ENCODE assay signal across 8 cellular contexts in the genomic region with DNA sequence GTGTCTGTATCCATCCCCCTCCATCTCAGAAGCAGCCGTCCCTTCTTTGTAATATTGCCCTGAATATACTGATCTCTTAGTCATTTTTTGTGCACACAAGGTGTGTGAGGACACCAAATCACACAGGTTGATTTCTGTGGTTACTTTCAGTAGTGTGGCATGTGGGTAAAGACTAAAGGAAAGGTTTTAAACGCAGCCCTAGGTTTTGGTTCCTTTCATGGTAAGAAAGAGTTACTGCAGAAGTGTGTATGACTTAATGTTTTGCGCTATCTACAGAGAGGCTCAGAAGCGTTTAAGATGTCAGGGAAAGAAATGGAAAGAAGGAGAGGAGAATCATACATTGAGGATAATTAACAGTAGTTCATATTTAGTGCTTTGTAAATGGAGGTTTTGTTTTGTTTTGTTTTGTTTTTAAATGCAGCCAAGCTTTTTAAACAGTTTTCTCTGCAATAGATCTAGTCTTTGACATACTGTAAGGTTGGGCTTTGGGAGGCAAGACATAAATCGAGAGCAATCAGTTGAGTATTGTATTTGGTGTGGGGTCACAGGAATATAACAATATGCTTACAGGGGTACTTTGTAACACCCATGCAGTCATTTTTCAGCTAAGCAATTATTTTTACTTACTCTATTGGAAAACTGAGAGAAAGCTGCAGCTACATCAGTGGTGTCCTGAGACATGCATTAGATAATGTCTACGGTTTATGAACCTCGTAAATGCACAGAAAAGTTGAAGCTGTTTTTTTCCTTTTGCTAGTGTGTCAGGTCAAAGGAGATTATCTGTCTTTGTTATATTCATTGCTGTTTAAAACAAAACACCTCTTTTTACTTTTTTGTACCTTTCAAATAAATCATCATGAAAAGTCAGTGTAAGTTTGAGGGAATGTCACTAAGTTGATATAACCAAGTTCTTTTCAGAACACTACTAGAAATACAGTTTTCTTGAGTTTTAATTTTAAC. TPM values are rescaled to one million over a fixed set of nuclear protein-coding genes. Genes with fewer than 3 reads are reported as not detected.
A peak's percentile ranks its signal among the peaks of the same experiment; 100 is the strongest.
DNase-seq lines count a peak whose midpoint lies in the region; ATAC-seq and TF ChIP-seq lines count a peak whose summit lies in the region.

No MANE protein-coding gene starts in this region.

- H3K4me1 Mint-ChIP-seq in CD14-positive monocyte: peaks cover 19% of the 10 kb centered on the region
- peaks cover 18 to 30% (median 24%) of the 10 kb centered on the region in 4 donors for H3K4me1 Mint-ChIP-seq in naive thymus-derived CD8-positive, alpha-beta T cell

- H3K9me3 Mint-ChIP-seq in CD14-positive monocyte: peaks cover 0 to 6% (median 4%) of the 10 kb centered on the region in 7 donors
- peaks cover 0 to 2% (median 0%) of the 10 kb centered on the region in 9 donors for H3K9me3 Mint-ChIP-seq in naive thymus-derived CD8-positive, alpha-beta T cell

- TF ChIP-seq CTCF in CD14-positive monocyte (IDR thresholded peaks at IDR 0.05): no peak
- TF ChIP-seq CTCF in HEK293 (tag by site-specific recombination; IDR thresholded peaks at IDR 0.05): no peak

- intact Hi-C loops in CD14-positive monocyte (cut with micrococcal nuclease): no loop called here

- H3K4me3 Mint-ChIP-seq in CD14-positive monocyte: peak overlapping the region; percentile 83 to 92
- peak overlapping the region; percentile 84 to 98 (median 88) for H3K4me3 Mint-ChIP-seq in naive thymus-derived CD8-positive, alpha-beta T cell

- ATAC-seq in naive thymus-derived CD8-positive, alpha-beta T cell: peak; percentile 37 to 50
- no peak for ATAC-seq in HG02884 (IDR thresholded peaks at IDR 0.05; ENCODE audit: unreplicated experiment)

- no peaks in the 10 kb centered on the region for H3K27me3 ChIP-seq in adipocyte (replicated peaks; ENCODE audit: control insufficient read depth, insufficient read depth, low read length)

- CTCF ChIA-PET in HEK293 (lab: Yijun Ruan, JAX): interaction anchor here (0.7 kb wide), 1 partner anchor 173 kb away, joined by 3 read pairs; no protein-coding TSS in a partner anchor

- H3K9me3 ChIP-seq in HEK293 (ENCODE audit: control insufficient read depth, insufficient read depth, low read depth, low read length): no peaks in the 10 kb centered on the region
- H3K9me3 ChIP-seq in adipocyte (ENCODE audit: control insufficient read depth, low read length): no peaks in the 10 kb centered on the region

- POLR2A ChIA-PET in HEK293 (lab: Yijun Ruan, JAX): no interaction called here
- POLR2A ChIA-PET in naive thymus-derived CD8-positive, alpha-beta T cell (lab: Charles Lee): no interaction called here

- peaks cover 4% of the 10 kb centered on the region for H3K4me1 ChIP-seq in HEK293 (ENCODE audit: control insufficient read depth, insufficient read depth, low read length)
- peaks cover 7% of the 10 kb centered on the region for H3K4me1 ChIP-seq in adipocyte (ENCODE audit: control insufficient read depth, insufficient read depth, low read length)

- peaks cover 3 to 6% of the 10 kb centered on the region in 2 donors for H3K36me3 Mint-ChIP-seq in CD14-positive monocyte
- H3K36me3 Mint-ChIP-seq in naive thymus-derived CD8-positive, alpha-beta T cell: no peaks in the 10 kb centered on the region

- peaks cover 35 to 57% (median 36%) of the 10 kb centered on the region in 3 donors for H3K27me3 Mint-ChIP-seq in CD14-positive monocyte (ENCODE audit: low read depth in 3 of 3)
- H3K27me3 Mint-ChIP-seq in naive thymus-derived CD8-positive, alpha-beta T cell: peaks cover 0 to 26% (median 16%) of the 10 kb centered on the region in 5 donors

- H3K36me3 ChIP-seq in HEK293 (ENCODE audit: control insufficient read depth in 2 of 2, insufficient read depth in 1 of 2, low read length in 2 of 2) (no peaks in the 10 kb centered on the region), adipocyte (ENCODE audit: control insufficient read depth, insufficient read depth, low read length, severe bottlenecking) (no peaks in the 10 kb centered on the region)

- H3K4me3 ChIP-seq in HEK293 (ENCODE audit: low read depth, low read length) (peak overlapping the region; percentile 99), adipocyte (ENCODE audit: low read length) (peak overlapping the region; percentile 90)

- DNase-seq in CD14-positive monocyte (ENCODE audit: low spot score): no peak
- no peak for DNase-seq in adipocyte (ENCODE audit: low read depth)
- peak in 3 of 10 donors; percentile 17 to 46 (median 19) for DNase-seq in naive thymus-derived CD8-positive, alpha-beta T cell
- DNase-seq in T1000 (lab: John Stamatoyannopoulos, UW): no peak
- DNase-seq in stimulated activated CD4-positive, alpha-beta T cell treated with anti-CD3 and anti-CD28 coated beads, Interleukin-12 subunit alpha, Interleukin-12 subunit beta, amount 100 ng/mL, for 4 hours: no peak
- DNase-seq in activated CD4-positive, alpha-beta T cell treated with anti-CD3 and anti-CD28 coated beads for 48 hours: no peak

- H3K27ac ChIP-seq in HEK293 (ENCODE audit: extremely low read depth, low read depth, low read length): peak overlapping the region; percentile 31; the same call in 1 of the 2 replicates

- H3K27ac Mint-ChIP-seq in CD14-positive monocyte: no peak overlapping the region
- peak overlapping the region in 8 of 10 donors; percentile 3 to 92 (median 70) for H3K27ac Mint-ChIP-seq in naive thymus-derived CD8-positive, alpha-beta T cell

- peak overlapping the region; percentile 69 for H3K9ac ChIP-seq in adipocyte (ENCODE audit: low read length)

TF ChIP-seq in HEK293, 187 proteins besides CTCF, POLR2A, EP300 and RAD21:
- TF ChIP-seq ZNF366 (tag by site-specific recombination; conservative IDR thresholded peaks at IDR 0.05) (peak; percentile 13), ZNF791 (tag by site-specific recombination; IDR thresholded peaks at IDR 0.05) (no peak), ZNF449 (tag by site-specific recombination; IDR thresholded peaks at IDR 0.05) (peak; percentile 74), PRDM1 (tag by site-specific recombination; IDR thresholded peaks at IDR 0.05) (peak; percentile 48), ZBTB44 (tag by site-specific recombination; IDR thresholded peaks at IDR 0.05) (peak; percentile 47), REPIN1 (tag by site-specific recombination; IDR thresholded peaks at IDR 0.05; ENCODE audit: low read depth) (no peak)
- TF ChIP-seq, protein P1, sequence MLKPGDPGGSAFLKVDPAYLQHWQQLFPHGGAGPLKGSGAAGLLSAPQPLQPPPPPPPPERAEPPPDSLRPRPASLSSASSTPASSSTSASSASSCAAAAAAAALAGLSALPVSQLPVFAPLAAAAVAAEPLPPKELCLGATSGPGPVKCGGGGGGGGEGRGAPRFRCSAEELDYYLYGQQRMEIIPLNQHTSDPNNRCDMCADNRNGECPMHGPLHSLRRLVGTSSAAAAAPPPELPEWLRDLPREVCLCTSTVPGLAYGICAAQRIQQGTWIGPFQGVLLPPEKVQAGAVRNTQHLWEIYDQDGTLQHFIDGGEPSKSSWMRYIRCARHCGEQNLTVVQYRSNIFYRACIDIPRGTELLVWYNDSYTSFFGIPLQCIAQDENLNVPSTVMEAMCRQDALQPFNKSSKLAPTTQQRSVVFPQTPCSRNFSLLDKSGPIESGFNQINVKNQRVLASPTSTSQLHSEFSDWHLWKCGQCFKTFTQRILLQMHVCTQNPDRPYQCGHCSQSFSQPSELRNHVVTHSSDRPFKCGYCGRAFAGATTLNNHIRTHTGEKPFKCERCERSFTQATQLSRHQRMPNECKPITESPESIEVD (tag by site-specific recombination; IDR thresholded peaks at IDR 0.05): peak; percentile 99
- TF ChIP-seq, protein P2, sequence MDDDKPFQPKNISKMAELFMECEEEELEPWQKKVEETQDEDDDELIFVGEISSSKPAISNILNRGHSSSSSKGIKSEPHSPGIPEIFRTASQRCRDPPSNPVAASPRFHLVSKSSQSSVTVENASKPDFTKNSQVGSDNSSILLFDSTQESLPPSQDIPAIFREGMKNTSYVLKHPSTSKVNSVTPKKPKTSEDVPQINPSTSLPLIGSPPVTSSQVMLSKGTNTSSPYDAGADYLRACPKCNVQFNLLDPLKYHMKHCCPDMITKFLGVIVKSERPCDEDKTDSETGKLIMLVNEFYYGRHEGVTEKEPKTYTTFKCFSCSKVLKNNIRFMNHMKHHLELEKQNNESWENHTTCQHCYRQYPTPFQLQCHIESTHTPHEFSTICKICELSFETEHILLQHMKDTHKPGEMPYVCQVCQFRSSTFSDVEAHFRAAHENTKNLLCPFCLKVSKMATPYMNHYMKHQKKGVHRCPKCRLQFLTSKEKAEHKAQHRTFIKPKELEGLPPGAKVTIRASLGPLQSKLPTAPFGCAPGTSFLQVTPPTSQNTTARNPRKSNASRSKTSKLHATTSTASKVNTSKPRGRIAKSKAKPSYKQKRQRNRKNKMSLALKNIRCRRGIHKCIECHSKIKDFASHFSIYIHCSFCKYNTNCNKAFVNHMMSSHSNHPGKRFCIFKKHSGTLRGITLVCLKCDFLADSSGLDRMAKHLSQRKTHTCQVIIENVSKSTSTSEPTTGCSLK (tag by site-specific recombination; IDR thresholded peaks at IDR 0.05): no peak
TF ChIP-seq in HEK293: peak in this region for 5.

RNA-seq across cellular contexts. Expression of gene NBEA, which starts 1.9 kb away (rescaled TPM):
- under 1 TPM; 0.03 to 0.08 TPM for polyA plus RNA-seq in CD14-positive monocyte
- total RNA-seq in naive thymus-derived CD8-positive, alpha-beta T cell: 1 to 10 TPM; 7.2 to 8.0 TPM
- polyA plus RNA-seq in naive thymus-derived CD8-positive, alpha-beta T cell: 1 to 10 TPM; 1.1 to 1.7 (median 1.3) TPM

Comparison
In these comparisons a context has a peak if more than half of its experiments do, and no peak if none do; other contexts are left out.
1. H3K27ac Mint-ChIP-seq: peak in naive thymus-derived CD8-positive, alpha-beta T cell (8 of 10); none in CD14-positive monocyte (0 of 7).